ENCODE assay signal across 1 cellular context in genomic region chr10:100878291-100878910, GRCh38.
TF ChIP-seq lines count a peak whose summit lies in the region.

No MANE protein-coding gene starts in this region.

TF ChIP-seq in HepG2, 621 proteins besides CTCF, POLR2A, EP300 and RAD21 (continued from another document and continues in another):
- TF ChIP-seq, protein P1, sequence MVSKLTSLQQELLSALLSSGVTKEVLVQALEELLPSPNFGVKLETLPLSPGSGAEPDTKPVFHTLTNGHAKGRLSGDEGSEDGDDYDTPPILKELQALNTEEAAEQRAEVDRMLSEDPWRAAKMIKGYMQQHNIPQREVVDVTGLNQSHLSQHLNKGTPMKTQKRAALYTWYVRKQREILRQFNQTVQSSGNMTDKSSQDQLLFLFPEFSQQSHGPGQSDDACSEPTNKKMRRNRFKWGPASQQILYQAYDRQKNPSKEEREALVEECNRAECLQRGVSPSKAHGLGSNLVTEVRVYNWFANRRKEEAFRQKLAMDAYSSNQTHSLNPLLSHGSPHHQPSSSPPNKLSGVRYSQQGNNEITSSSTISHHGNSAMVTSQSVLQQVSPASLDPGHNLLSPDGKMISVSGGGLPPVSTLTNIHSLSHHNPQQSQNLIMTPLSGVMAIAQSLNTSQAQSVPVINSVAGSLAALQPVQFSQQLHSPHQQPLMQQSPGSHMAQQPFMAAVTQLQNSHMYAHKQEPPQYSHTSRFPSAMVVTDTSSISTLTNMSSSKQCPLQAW (CRISPR knock-in tag; IDR thresholded peaks at IDR 0.05) = no peak
- TF ChIP-seq TP53 (CRISPR knock-in tag; conservative IDR thresholded peaks at IDR 0.05) (no peak), KLF16 (CRISPR knock-in tag; IDR thresholded peaks at IDR 0.05) (no peak), AKAP8 (CRISPR knock-in tag; IDR thresholded peaks at IDR 0.05) (no peak), ZBTB25 (CRISPR knock-in tag; IDR thresholded peaks at IDR 0.05) (no peak), ZC3H13 (CRISPR knock-in tag; IDR thresholded peaks at IDR 0.05) (no peak), AHR (CRISPR knock-in tag; IDR thresholded peaks at IDR 0.05) (no peak), KDM3A (CRISPR knock-in tag; IDR thresholded peaks at IDR 0.05; ENCODE audit: low read depth) (peak; percentile 77; the same call in 1 of the 2 replicates), ZNF614 (CRISPR knock-in tag; IDR thresholded peaks at IDR 0.05; ENCODE audit: borderline replicate concordance) (no peak), ZNF713 (CRISPR knock-in tag; IDR thresholded peaks at IDR 0.05) (no peak), KLF12 (CRISPR knock-in tag; IDR thresholded peaks at IDR 0.05; ENCODE audit: borderline replicate concordance) (no peak), MIER3 (CRISPR knock-in tag; IDR thresholded peaks at IDR 0.05; ENCODE audit: borderline replicate concordance) (peak; percentile 55; the same call in 1 of the 2 replicates), ETV6 (CRISPR knock-in tag; conservative IDR thresholded peaks at IDR 0.05) (no peak), KMT2B (CRISPR knock-in tag; IDR thresholded peaks at IDR 0.05) (no peak), FOXO4 (CRISPR knock-in tag; conservative IDR thresholded peaks at IDR 0.05) (no peak), PHF21A (CRISPR knock-in tag; IDR thresholded peaks at IDR 0.05) (peak; percentile 34; the same call in 1 of the 2 replicates), ZMYM2 (CRISPR knock-in tag; IDR thresholded peaks at IDR 0.05) (no peak), ZNF749 (CRISPR knock-in tag; IDR thresholded peaks at IDR 0.05; ENCODE audit: borderline replicate concordance) (no peak), RFXANK (CRISPR knock-in tag; IDR thresholded peaks at IDR 0.05) (0 out of 2 replicates have a peak, but pooled peaks have one; percentile 56), FOXP1 (IDR thresholded peaks at IDR 0.05) (no peak), FOXP1 (CRISPR knock-in tag; IDR thresholded peaks at IDR 0.05) (no peak), ZNF34 (CRISPR knock-in tag; IDR thresholded peaks at IDR 0.05; ENCODE audit: borderline replicate concordance) (peak; percentile 68; the same call in 1 of the 2 replicates), BRF2 (CRISPR knock-in tag; IDR thresholded peaks at IDR 0.05) (no peak), ZFP90 (CRISPR knock-in tag; IDR thresholded peaks at IDR 0.05; ENCODE audit: borderline replicate concordance) (peak; percentile 76; the same call in 1 of the 2 replicates), ZNF607 (CRISPR knock-in tag; IDR thresholded peaks at IDR 0.05; ENCODE audit: borderline replicate concordance) (0 out of 2 replicates have a peak, but pooled peaks have one; percentile 27), SRSF4 (IDR thresholded peaks at IDR 0.05; ENCODE audit: low read depth, low read length, poor library complexity, severe bottlenecking) (no peak), PAWR (CRISPR knock-in tag; IDR thresholded peaks at IDR 0.05; ENCODE audit: borderline replicate concordance) (no peak), ZNF367 (CRISPR knock-in tag; IDR thresholded peaks at IDR 0.05; ENCODE audit: borderline replicate concordance) (no peak), DNMT1 (CRISPR knock-in tag; IDR thresholded peaks at IDR 0.05) (no peak), ZNF234 (CRISPR knock-in tag; conservative IDR thresholded peaks at IDR 0.05) (no peak), ZBTB38 (CRISPR knock-in tag; IDR thresholded peaks at IDR 0.05) (no peak), ZNF18 (CRISPR knock-in tag; IDR thresholded peaks at IDR 0.05; ENCODE audit: insufficient replicate concordance) (no peak), NFKB2 (CRISPR knock-in tag; IDR thresholded peaks at IDR 0.05; ENCODE audit: borderline replicate concordance) (peak; percentile 59; the same call in 1 of the 2 replicates), SYNCRIP (IDR thresholded peaks at IDR 0.05; ENCODE audit: insufficient read depth, low read depth, low read length) (no peak), HOXA9 (CRISPR knock-in tag; IDR thresholded peaks at IDR 0.05; ENCODE audit: borderline replicate concordance) (no peak), XRCC5 (optimal IDR thresholded peaks at IDR 0.05; ENCODE audit: low read length) (peak; percentile 27), MTA1 (CRISPR knock-in tag; IDR thresholded peaks at IDR 0.05; ENCODE audit: borderline replicate concordance) (no peak), ZNF20 (CRISPR knock-in tag; IDR thresholded peaks at IDR 0.05) (no peak), NFE2L2 (IDR thresholded peaks at IDR 0.05; ENCODE audit: low read length) (no peak), ZNF484 (CRISPR knock-in tag; IDR thresholded peaks at IDR 0.05; ENCODE audit: borderline replicate concordance, low read depth) (no peak), ZNF224 (CRISPR knock-in tag; IDR thresholded peaks at IDR 0.05) (no peak), RAD51 (IDR thresholded peaks at IDR 0.05; ENCODE audit: borderline replicate concordance) (no peak), ZNF549 (CRISPR knock-in tag; IDR thresholded peaks at IDR 0.05) (no peak), NFYC (CRISPR knock-in tag; IDR thresholded peaks at IDR 0.05) (no peak), HIC2 (CRISPR knock-in tag; IDR thresholded peaks at IDR 0.05; ENCODE audit: low read depth) (no peak), ISL2 (CRISPR knock-in tag; IDR thresholded peaks at IDR 0.05) (0 out of 2 replicates have a peak, but pooled peaks have one; percentile 14), POLR2AphosphoS5 (IDR thresholded peaks at IDR 0.05; ENCODE audit: low read depth, low read length) (0 out of 2 replicates have a peak, but pooled peaks have one; percentile 21), SMARCC2 (IDR thresholded peaks at IDR 0.05) (no peak), REL (CRISPR knock-in tag; conservative IDR thresholded peaks at IDR 0.05) (no peak), ONECUT2 (CRISPR knock-in tag; IDR thresholded peaks at IDR 0.05) (no peak), FIP1L1 (IDR thresholded peaks at IDR 0.05; ENCODE audit: borderline replicate concordance, insufficient read depth, low read depth, low read length) (no peak), AGO1 (IDR thresholded peaks at IDR 0.05; ENCODE audit: low read depth, low read length, poor library complexity, severe bottlenecking) (no peak)
- TF ChIP-seq, protein P2, sequence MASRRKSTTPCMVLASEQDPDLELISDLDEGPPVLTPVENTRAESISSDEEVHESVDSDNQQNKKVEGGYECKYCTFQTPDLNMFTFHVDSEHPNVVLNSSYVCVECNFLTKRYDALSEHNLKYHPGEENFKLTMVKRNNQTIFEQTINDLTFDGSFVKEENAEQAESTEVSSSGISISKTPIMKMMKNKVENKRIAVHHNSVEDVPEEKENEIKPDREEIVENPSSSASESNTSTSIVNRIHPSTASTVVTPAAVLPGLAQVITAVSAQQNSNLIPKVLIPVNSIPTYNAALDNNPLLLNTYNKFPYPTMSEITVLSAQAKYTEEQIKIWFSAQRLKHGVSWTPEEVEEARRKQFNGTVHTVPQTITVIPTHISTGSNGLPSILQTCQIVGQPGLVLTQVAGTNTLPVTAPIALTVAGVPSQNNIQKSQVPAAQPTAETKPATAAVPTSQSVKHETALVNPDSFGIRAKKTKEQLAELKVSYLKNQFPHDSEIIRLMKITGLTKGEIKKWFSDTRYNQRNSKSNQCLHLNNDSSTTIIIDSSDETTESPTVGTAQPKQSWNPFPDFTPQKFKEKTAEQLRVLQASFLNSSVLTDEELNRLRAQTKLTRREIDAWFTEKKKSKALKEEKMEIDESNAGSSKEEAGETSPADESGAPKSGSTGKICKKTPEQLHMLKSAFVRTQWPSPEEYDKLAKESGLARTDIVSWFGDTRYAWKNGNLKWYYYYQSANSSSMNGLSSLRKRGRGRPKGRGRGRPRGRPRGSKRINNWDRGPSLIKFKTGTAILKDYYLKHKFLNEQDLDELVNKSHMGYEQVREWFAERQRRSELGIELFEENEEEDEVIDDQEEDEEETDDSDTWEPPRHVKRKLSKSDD (CRISPR knock-in tag; IDR thresholded peaks at IDR 0.05; ENCODE audit: low read depth) = no peak
- TF ChIP-seq, protein P3, sequence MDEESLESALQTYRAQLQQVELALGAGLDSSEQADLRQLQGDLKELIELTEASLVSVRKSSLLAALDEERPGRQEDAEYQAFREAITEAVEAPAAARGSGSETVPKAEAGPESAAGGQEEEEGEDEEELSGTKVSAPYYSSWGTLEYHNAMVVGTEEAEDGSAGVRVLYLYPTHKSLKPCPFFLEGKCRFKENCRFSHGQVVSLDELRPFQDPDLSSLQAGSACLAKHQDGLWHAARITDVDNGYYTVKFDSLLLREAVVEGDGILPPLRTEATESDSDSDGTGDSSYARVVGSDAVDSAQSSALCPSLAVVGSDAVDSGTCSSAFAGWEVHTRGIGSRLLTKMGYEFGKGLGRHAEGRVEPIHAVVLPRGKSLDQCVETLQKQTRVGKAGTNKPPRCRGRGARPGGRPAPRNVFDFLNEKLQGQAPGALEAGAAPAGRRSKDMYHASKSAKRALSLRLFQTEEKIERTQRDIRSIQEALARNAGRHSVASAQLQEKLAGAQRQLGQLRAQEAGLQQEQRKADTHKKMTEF (CRISPR knock-in tag; IDR thresholded peaks at IDR 0.05) = no peak
- TF ChIP-seq, protein P4, sequence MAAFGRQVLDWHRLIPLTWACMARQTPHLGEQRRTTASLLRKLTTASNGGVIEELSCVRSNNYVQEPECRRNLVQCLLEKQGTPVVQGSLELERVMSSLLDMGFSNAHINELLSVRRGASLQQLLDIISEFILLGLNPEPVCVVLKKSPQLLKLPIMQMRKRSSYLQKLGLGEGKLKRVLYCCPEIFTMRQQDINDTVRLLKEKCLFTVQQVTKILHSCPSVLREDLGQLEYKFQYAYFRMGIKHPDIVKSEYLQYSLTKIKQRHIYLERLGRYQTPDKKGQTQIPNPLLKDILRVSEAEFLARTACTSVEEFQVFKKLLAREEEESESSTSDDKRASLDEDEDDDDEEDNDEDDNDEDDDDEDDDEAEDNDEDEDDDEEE (CRISPR knock-in tag; IDR thresholded peaks at IDR 0.05) = no peak
- TF ChIP-seq, protein P5, sequence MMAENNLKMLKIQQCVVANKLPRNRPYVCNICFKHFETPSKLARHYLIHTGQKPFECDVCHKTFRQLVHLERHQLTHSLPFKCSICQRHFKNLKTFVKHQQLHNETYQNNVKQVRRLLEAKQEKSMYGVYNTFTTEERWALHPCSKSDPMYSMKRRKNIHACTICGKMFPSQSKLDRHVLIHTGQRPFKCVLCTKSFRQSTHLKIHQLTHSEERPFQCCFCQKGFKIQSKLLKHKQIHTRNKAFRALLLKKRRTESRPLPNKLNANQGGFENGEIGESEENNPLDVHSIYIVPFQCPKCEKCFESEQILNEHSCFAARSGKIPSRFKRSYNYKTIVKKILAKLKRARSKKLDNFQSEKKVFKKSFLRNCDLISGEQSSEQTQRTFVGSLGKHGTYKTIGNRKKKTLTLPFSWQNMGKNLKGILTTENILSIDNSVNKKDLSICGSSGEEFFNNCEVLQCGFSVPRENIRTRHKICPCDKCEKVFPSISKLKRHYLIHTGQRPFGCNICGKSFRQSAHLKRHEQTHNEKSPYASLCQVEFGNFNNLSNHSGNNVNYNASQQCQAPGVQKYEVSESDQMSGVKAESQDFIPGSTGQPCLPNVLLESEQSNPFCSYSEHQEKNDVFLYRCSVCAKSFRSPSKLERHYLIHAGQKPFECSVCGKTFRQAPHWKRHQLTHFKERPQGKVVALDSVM (CRISPR knock-in tag; IDR thresholded peaks at IDR 0.05) = no peak
